In genomic region chr10:132375116-132375794, GRCh38 we compare ENCODE assay signal across 23 cellular contexts. TPM values are rescaled to one million over a fixed set of nuclear protein-coding genes. Genes with fewer than 3 reads are reported as not detected.
DNase-seq lines count a peak whose midpoint lies in the region; ATAC-seq and TF ChIP-seq lines count a peak whose summit lies in the region.
"Had no signal": no experiment of that assay in that cellular context is flagged by ENCODE, and none has a peak within 500 bp of the region (broad histone marks: within the 10 kb centered on the region; RNA-seq: fewer than 3 reads in every experiment).

No MANE protein-coding gene starts in this region.

- intact Hi-C loops in natural killer cell (cut with micrococcal nuclease): no loop called here
- intact Hi-C loops in OCI-LY7 (cut with micrococcal nuclease; ENCODE audit: unreplicated experiment): no loop called here

- no peaks in the 10 kb centered on the region for H3K27me3 ChIP-seq in lung (ENCODE audit: control insufficient read depth, insufficient read depth)
- H3K27me3 ChIP-seq: adrenal gland, breast epithelium, thyroid gland had no signal

- H3K27ac Mint-ChIP-seq in natural killer cell treated with Interleukin-12 subunit alpha and Interleukin-12 subunit beta and Interleukin-15 and Interleukin-18, amount 100 ng/mL, for 72 hours: no peak overlapping the region
- H3K27ac Mint-ChIP-seq in natural killer cell: peak overlapping the region in 1 of 2 donors; percentile 18
- no peak overlapping the region for H3K27ac Mint-ChIP-seq in chondrocyte (ENCODE audit: unreplicated experiment)
- H3K27ac Mint-ChIP-seq: activated CD4-positive, alpha-beta T cell treated with anti-CD3 and anti-CD28 coated beads, Interleukin-2, amount 10 ng/mL, durations not matched to agents 7 days and 5 days had no signal

- DNase-seq in natural killer cell treated with Interleukin-12 subunit alpha and Interleukin-12 subunit beta and Interleukin-15 and Interleukin-18, amount 100 ng/mL, for 72 hours (ENCODE audit: low spot score): peak; percentile 44
- DNase-seq in natural killer cell (no peak), chondrocyte (ENCODE audit: low spot score) (peak; percentile 56), lung (ENCODE audit: low spot score) (peak; percentile 68), NCI-H2227 (lab: John Stamatoyannopoulos, UW; ENCODE audit: unreplicated experiment) (no peak), OCI-LY7 (ENCODE audit: low spot score) (no peak), SW480 (ENCODE audit: low spot score) (no peak), NCI-H345 treated with DMSO at 0.1 percent for 48 hours (lab: John Stamatoyannopoulos, UW; ENCODE audit: unreplicated experiment) (no peak)
- DNase-seq: activated CD4-positive, alpha-beta T cell treated with anti-CD3 and anti-CD28 coated beads, Interleukin-2, amount 10 ng/mL, durations not matched to agents 7 days and 5 days; activated CD8-positive, alpha-beta memory T cell treated with anti-CD3 and anti-CD28 coated beads, Interleukin-2, amount 50 U/mL, for 48 hours; activated effector memory CD4-positive, alpha-beta T cell treated with Interleukin-2 at 50 U/mL for 16 hours; CD4-positive, alpha-beta memory T cell; DMS53; islet precursor cell; NCI-H1092; NCI-H1930; NK-92 treated with Interleukin-12 subunit alpha and Interleukin-12 subunit beta, amount 100 ng/mL, for 24 hours; stimulated activated naive CD4-positive, alpha-beta T cell treated with Interleukin-2 at 50 U/mL for 16 hours had no signal

- no peaks in the 10 kb centered on the region for H3K9me2 ChIP-seq in OCI-LY7 (ENCODE audit: insufficient read depth, low read length)

- no peak for TF ChIP-seq CTCF in natural killer cell (IDR thresholded peaks at IDR 0.05)
- no peak for TF ChIP-seq CTCF in chondrocyte (IDR thresholded peaks at IDR 0.05)
- TF ChIP-seq CTCF in lung (IDR thresholded peaks at IDR 0.05; ENCODE audit: control extremely low read depth, extremely low read depth): no peak
- no peak for TF ChIP-seq CTCF in OCI-LY7 (conservative IDR thresholded peaks at IDR 0.05; ENCODE audit: low read length)

- peak overlapping the region in 1 of 2 donors; percentile 73 for H3K27ac ChIP-seq in lung (ENCODE audit: low read depth in 1 of 2, low read length in 1 of 2)
- no peak overlapping the region for H3K27ac ChIP-seq in OCI-LY7 (ENCODE audit: low read depth, low read length, poor library complexity, severe bottlenecking)
- H3K27ac ChIP-seq: adrenal gland, thyroid gland had no signal

- peaks cover 0 to 2% of the 10 kb centered on the region in 2 donors for H3K27me3 Mint-ChIP-seq in natural killer cell treated with Interleukin-12 subunit alpha and Interleukin-12 subunit beta and Interleukin-15 and Interleukin-18, amount 100 ng/mL, for 72 hours
- H3K27me3 Mint-ChIP-seq in natural killer cell (ENCODE audit: low read depth in 2 of 2): peaks cover 0 to 6% of the 10 kb centered on the region in 2 donors
- no peaks in the 10 kb centered on the region for H3K27me3 Mint-ChIP-seq in chondrocyte (ENCODE audit: low read depth)
- H3K27me3 Mint-ChIP-seq: CD4-positive, alpha-beta memory T cell had no signal

- peaks cover 4 to 5% of the 10 kb centered on the region in 2 donors for H3K4me1 Mint-ChIP-seq in natural killer cell treated with Interleukin-12 subunit alpha and Interleukin-12 subunit beta and Interleukin-15 and Interleukin-18, amount 100 ng/mL, for 72 hours (ENCODE audit: low read depth in 2 of 2)
- H3K4me1 Mint-ChIP-seq in natural killer cell (peaks cover 6 to 14% of the 10 kb centered on the region in 2 donors), chondrocyte (ENCODE audit: low read depth) (no peaks in the 10 kb centered on the region)

- H3K4me1 ChIP-seq in lung (ENCODE audit: control insufficient read depth in 2 of 2, insufficient read depth in 2 of 2, low read length in 2 of 2) (no peaks in the 10 kb centered on the region), OCI-LY7 (ENCODE audit: insufficient read depth, low read length, poor library complexity, severe bottlenecking) (no peaks in the 10 kb centered on the region)
- H3K4me1 ChIP-seq: adrenal gland, breast epithelium, thyroid gland had no signal

- no peaks in the 10 kb centered on the region for H4K20me1 ChIP-seq in OCI-LY7 (ENCODE audit: insufficient read depth, low read length)

- no peaks in the 10 kb centered on the region for H3K36me3 ChIP-seq in lung (ENCODE audit: control insufficient read depth in 2 of 2, insufficient read depth in 2 of 2, low read length in 2 of 2)
- H3K36me3 ChIP-seq in OCI-LY7 (ENCODE audit: insufficient read depth, low read length): no peaks in the 10 kb centered on the region
- H3K36me3 ChIP-seq: adrenal gland, breast epithelium, thyroid gland had no signal

- CTCF ChIA-PET in OCI-LY7 (lab: Charles Lee; ENCODE audit: unreplicated experiment): no interaction called here

- POLR2A ChIA-PET in OCI-LY7 (lab: Charles Lee): interaction anchor here (1.7 kb wide), 1 partner anchor 8 kb away, joined by 3 read pairs; no protein-coding TSS in a partner anchor

- H3K9me3 ChIP-seq in lung (ENCODE audit: control insufficient read depth in 2 of 2, insufficient read depth in 1 of 2, low read length in 1 of 2) (peaks cover 0 to 2% of the 10 kb centered on the region in 2 donors), OCI-LY7 (ENCODE audit: low read length) (no peaks in the 10 kb centered on the region)
- H3K9me3 ChIP-seq: adrenal gland, breast epithelium, thyroid gland had no signal

- WGBS in lung, 2 donors: 77 to 82% methylated on average over 26 of the region's 26 CpGs

- no peak overlapping the region for H3K4me2 ChIP-seq in OCI-LY7 (ENCODE audit: low read length)

- H2AFZ ChIP-seq in OCI-LY7 (ENCODE audit: low read length): no peak overlapping the region

- H3K9me3 Mint-ChIP-seq in natural killer cell treated with Interleukin-12 subunit alpha and Interleukin-12 subunit beta and Interleukin-15 and Interleukin-18, amount 100 ng/mL, for 72 hours: no peaks in the 10 kb centered on the region
- H3K9me3 Mint-ChIP-seq in natural killer cell: no peaks in the 10 kb centered on the region
- peaks cover 2% of the 10 kb centered on the region for H3K9me3 Mint-ChIP-seq in chondrocyte (ENCODE audit: low read depth)
- H3K9me3 Mint-ChIP-seq: activated CD4-positive, alpha-beta T cell treated with anti-CD3 and anti-CD28 coated beads, Interleukin-2, amount 10 ng/mL, durations not matched to agents 7 days and 5 days; CD4-positive, alpha-beta memory T cell; naive thymus-derived CD8-positive, alpha-beta T cell had no signal

- BruUV-seq in OCI-LY7 (replicated peaks; lab: Mats Ljungman, UMichigan): no TSS peak

- no peaks in the 10 kb centered on the region for H3K36me3 Mint-ChIP-seq in natural killer cell treated with Interleukin-12 subunit alpha and Interleukin-12 subunit beta and Interleukin-15 and Interleukin-18, amount 100 ng/mL, for 72 hours
- H3K36me3 Mint-ChIP-seq in natural killer cell (no peaks in the 10 kb centered on the region), chondrocyte (ENCODE audit: low read depth) (peaks cover 14% of the 10 kb centered on the region)
- H3K36me3 Mint-ChIP-seq: CD4-positive, alpha-beta memory T cell had no signal

- H3K4me3 Mint-ChIP-seq in natural killer cell treated with Interleukin-12 subunit alpha and Interleukin-12 subunit beta and Interleukin-15 and Interleukin-18, amount 100 ng/mL, for 72 hours: no peak overlapping the region
- no peak overlapping the region for H3K4me3 Mint-ChIP-seq in natural killer cell
- H3K4me3 Mint-ChIP-seq in chondrocyte (ENCODE audit: unreplicated experiment): no peak overlapping the region
- H3K4me3 Mint-ChIP-seq: activated CD4-positive, alpha-beta T cell treated with anti-CD3 and anti-CD28 coated beads, Interleukin-2, amount 10 ng/mL, durations not matched to agents 7 days and 5 days; CD4-positive, alpha-beta memory T cell; naive thymus-derived CD8-positive, alpha-beta T cell had no signal

- no peak for ATAC-seq in natural killer cell treated with Interleukin-12 subunit alpha and Interleukin-12 subunit beta and Interleukin-15 and Interleukin-18, amount 100 ng/mL, for 72 hours
- ATAC-seq in natural killer cell: no peak
- ATAC-seq in lung (ENCODE audit: insufficient read depth, low FRiP score): peak; percentile 61
- ATAC-seq: GM12878; naive thymus-derived CD8-positive, alpha-beta T cell had no signal

- H3K79me2 ChIP-seq in OCI-LY7 (ENCODE audit: insufficient read depth, low read depth, low read length): no peaks in the 10 kb centered on the region

- H3K4me3 ChIP-seq in lung (no peak overlapping the region), OCI-LY7 (ENCODE audit: low read depth, low read length, poor library complexity, severe bottlenecking) (no peak overlapping the region)
- H3K4me3 ChIP-seq: adrenal gland, breast epithelium, GM12878, thyroid gland had no signal

RNA-seq across cellular contexts. Expression of gene PWWP2B, which starts 21.7 kb away (rescaled TPM):
- total RNA-seq in natural killer cell treated with Interleukin-12 subunit alpha and Interleukin-12 subunit beta and Interleukin-15 and Interleukin-18, amount 100 ng/mL, for 72 hours: 10 to 100 TPM; 15.2 to 17.9 TPM
- total RNA-seq in natural killer cell: 10 to 100 TPM; 23.7 to 29.5 (median 24.4) TPM
- total RNA-seq in chondrocyte: 9.9 to 13.9 TPM (median 13.2 TPM) in 3 replicates
- 10 to 100 TPM; 20.1 to 33.4 TPM for total RNA-seq in lung
- 10 to 100 TPM; 20.1 to 22.1 TPM for polyA plus RNA-seq in lung
- total RNA-seq in OCI-LY7 (2014; rRNA removed; shearing (Covaris generic)): 4.6 and 5.9 TPM in 2 replicates
- 9.4 and 10.6 TPM in 2 replicates for total RNA-seq in OCI-LY7 (2022)

RNA-seq across cellular contexts. Expression of gene LRRC27, which starts 43.3 kb away (rescaled TPM):
- total RNA-seq in natural killer cell treated with Interleukin-12 subunit alpha and Interleukin-12 subunit beta and Interleukin-15 and Interleukin-18, amount 100 ng/mL, for 72 hours: 1 to 10 TPM; 6.5 to 8.5 TPM
- total RNA-seq in natural killer cell (10 to 100 TPM in 1 of 3 donors, 1 to 10 TPM in 2; 8.1 to 22.5 (median 9.9) TPM), chondrocyte (10.2 to 14.4 TPM (median 13.2 TPM) in 3 replicates), lung (10 to 100 TPM; 16.1 to 25.5 TPM), OCI-LY7 (2022) (16.1 and 17.3 TPM in 2 replicates)
- 10 to 100 TPM in 1 of 2 donors, 1 to 10 TPM in 1; 5.8 to 18.3 TPM for polyA plus RNA-seq in lung
- total RNA-seq in OCI-LY7 (2014; rRNA removed; shearing (Covaris generic)): 10.0 and 13.0 TPM in 2 replicates

Comparison
In these comparisons a context has a peak if more than half of its experiments do, and no peak if none do; other contexts are left out.
1. DNase-seq: peak in natural killer cell treated with Interleukin-12 subunit alpha and Interleukin-12 subunit beta and Interleukin-15 and Interleukin-18, amount 100 ng/mL, for 72 hours (single experiment), chondrocyte (single experiment) and lung (single experiment); none in natural killer cell (single experiment), NCI-H2227 (single experiment), OCI-LY7 (single experiment), SW480 (single experiment) and NCI-H345 treated with DMSO at 0.1 percent for 48 hours (single experiment).